ENCODE assay signal across 17 cellular contexts in the genomic region with DNA sequence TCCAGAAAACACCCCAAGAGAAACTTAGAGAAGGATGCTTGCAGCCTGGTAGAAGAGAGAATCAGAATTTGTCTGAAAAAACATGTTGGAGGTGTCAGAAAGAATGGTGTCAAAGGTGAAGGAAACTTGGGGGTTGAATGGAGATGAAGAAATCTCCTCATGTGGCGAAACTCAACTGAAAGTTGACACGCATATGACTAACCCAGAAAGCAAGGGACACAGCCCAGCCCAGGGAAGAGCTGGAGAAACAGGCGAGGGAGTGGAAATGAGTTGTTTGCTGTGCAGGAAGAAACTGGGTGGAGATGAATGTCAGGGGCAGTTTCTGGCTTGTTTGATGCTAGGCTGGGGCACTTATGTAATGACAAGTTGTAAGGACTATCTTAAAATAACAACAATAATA. TPM values are rescaled to one million over a fixed set of nuclear protein-coding genes. Genes with fewer than 3 reads are reported as not detected.
DNase-seq lines count a peak whose midpoint lies in the region; ATAC-seq, FAIRE-seq and TF ChIP-seq lines count a peak whose summit lies in the region.
"Had no signal": no experiment of that assay in that cellular context is flagged by ENCODE, and none has a peak within 500 bp of the region (broad histone marks: within the 10 kb centered on the region; RNA-seq: fewer than 3 reads in every experiment).

No MANE protein-coding gene starts in this region.

- H3K27ac Mint-ChIP-seq in naive B cell (peak overlapping the region; percentile 85 to 98 (median 95)), Calu3 (ENCODE audit: unreplicated experiment) (no peak overlapping the region)
- H3K27ac Mint-ChIP-seq: activated naive CD8-positive, alpha-beta T cell; endodermal cell had no signal

- CTCF ChIA-PET in K562 (lab: Yijun Ruan, JAX; ENCODE audit: low intra/inter-chr PET ratio) (no interaction called here), Calu3 (lab: Charles Lee) (no interaction called here)

- no peaks in the 10 kb centered on the region for H3K27me3 ChIP-seq in Loucy (ENCODE audit: insufficient read depth, low read length, poor library complexity, severe bottlenecking)
- H3K27me3 ChIP-seq in K562 (ENCODE audit: control insufficient read depth in 2 of 2, insufficient read depth in 2 of 2, low read length in 2 of 2), result no peaks in the 10 kb centered on the region
- H3K27me3 ChIP-seq: tibial nerve had no signal

- no peaks in the 10 kb centered on the region for H3K27me3 Mint-ChIP-seq in naive B cell
- H3K27me3 Mint-ChIP-seq in Calu3 (ENCODE audit: unreplicated experiment), result no peaks in the 10 kb centered on the region

- TF ChIP-seq EP300 in K562 (IDR thresholded peaks at IDR 0.05; ENCODE audit: low read length), result no peak

- H3K9me2 ChIP-seq in Loucy (replicated peaks; ENCODE audit: low read depth, low read length), result no peaks in the 10 kb centered on the region

- POLR2A ChIA-PET in K562 (lab: Yijun Ruan, JAX), result no interaction called here

- H3K9me3 Mint-ChIP-seq in naive B cell (peaks cover 0 to 4% (median 0%) of the 10 kb centered on the region in 7 donors), Calu3 (ENCODE audit: low read depth, unreplicated experiment) (no peaks in the 10 kb centered on the region)
- H3K9me3 Mint-ChIP-seq: endodermal cell had no signal

- no peak for TF ChIP-seq POLR2A in K562 (conservative IDR thresholded peaks at IDR 0.05)

- H3K79me2 ChIP-seq in Loucy (ENCODE audit: insufficient read depth, low read length), result no peaks in the 10 kb centered on the region
- no peaks in the 10 kb centered on the region for H3K79me2 ChIP-seq in K562 (ENCODE audit: control insufficient read depth, insufficient read depth, low read length)

- peaks cover 75 to 95% (median 87%) of the 10 kb centered on the region in 3 donors for H3K4me1 Mint-ChIP-seq in naive B cell
- H3K4me1 Mint-ChIP-seq in Calu3 (ENCODE audit: low read depth, unreplicated experiment), result peaks cover 38% of the 10 kb centered on the region
- H3K4me1 Mint-ChIP-seq: endodermal cell had no signal

- H3K9ac ChIP-seq in Loucy (ENCODE audit: low read depth, low read length, poor library complexity, severe bottlenecking) (peak overlapping the region; percentile 32), K562 (ENCODE audit: insufficient read depth in 1 of 2, low read depth in 2 of 2, low read length in 2 of 2) (no peak overlapping the region)

- H3K9me1 ChIP-seq in K562 (ENCODE audit: control insufficient read depth, insufficient read depth, low read length), result no peaks in the 10 kb centered on the region

- H3K4me2 ChIP-seq in Loucy (ENCODE audit: low read depth, low read length, poor library complexity, severe bottlenecking) (peak overlapping the region; percentile 41), K562 (ENCODE audit: insufficient read depth, low read length) (no peak overlapping the region)

- no peak overlapping the region for H2AFZ ChIP-seq in Loucy (ENCODE audit: low read length)
- 0 out of 2 replicates have a peak overlapping the region, but pooled peaks have one; percentile 56 for H2AFZ ChIP-seq in K562 (ENCODE audit: low read depth, low read length)

- no peaks in the 10 kb centered on the region for H3F3A ChIP-seq in Loucy (ENCODE audit: low read depth)

- no peak overlapping the region for H3K27ac ChIP-seq in K562 (ENCODE audit: extremely low read depth, low read depth, low read length)
- H3K27ac ChIP-seq: tibial nerve, VCaP had no signal

- no peak overlapping the region for H3K4me3 ChIP-seq in Loucy (ENCODE audit: low read length, poor library complexity, severe bottlenecking)
- H3K4me3 ChIP-seq in K562, result no peak overlapping the region
- H3K4me3 ChIP-seq: tibial nerve had no signal

- peak overlapping the region; percentile 37 to 92 (median 84) for H3K4me3 Mint-ChIP-seq in naive B cell
- no peak overlapping the region for H3K4me3 Mint-ChIP-seq in Calu3 (ENCODE audit: low read depth, unreplicated experiment)
- H3K4me3 Mint-ChIP-seq: activated naive CD8-positive, alpha-beta T cell; endodermal cell had no signal

- no peak for FAIRE-seq in K562 (lab: Jason Lieb, UNC)
- FAIRE-seq: islet of Langerhans had no signal

- no peak for ATAC-seq in K562
- no peak for ATAC-seq in naive B cell (ENCODE audit: low read depth in 2 of 2)

- in situ Hi-C loops in K562 (cut with MboI), result no loop called here

- peaks cover 0 to 7% of the 10 kb centered on the region in 2 donors for H3K36me3 Mint-ChIP-seq in naive B cell
- no peaks in the 10 kb centered on the region for H3K36me3 Mint-ChIP-seq in Calu3 (ENCODE audit: insufficient read depth, unreplicated experiment)

- intact Hi-C loops in K562 (cut with micrococcal nuclease), result no loop called here
- intact Hi-C loops in Calu3 (cut with micrococcal nuclease; ENCODE audit: unreplicated experiment), result no loop called here

- peaks cover 60% of the 10 kb centered on the region for H3K4me1 ChIP-seq in Loucy (ENCODE audit: insufficient read depth, low read length, poor library complexity, severe bottlenecking)
- H3K4me1 ChIP-seq in K562 (replicated peaks in 1 of 2; ENCODE audit: control insufficient read depth in 2 of 2, insufficient read depth in 2 of 2, low read length in 2 of 2), result peaks cover 11 to 22% of the 10 kb centered on the region in 2 experiments; a peak in 3 of 5 replicates

- H3K36me3 ChIP-seq in Loucy (ENCODE audit: insufficient read depth, low read length) (no peaks in the 10 kb centered on the region), K562 (ENCODE audit: control insufficient read depth, insufficient read depth, low read length) (no peaks in the 10 kb centered on the region)
- H3K36me3 ChIP-seq: tibial nerve had no signal

- WGBS in K562 (ENCODE audit: insufficient coverage, low coverage, missing lambda C conversion rate), result 20% methylated on average over 3 of the region's 3 CpGs

- no peaks in the 10 kb centered on the region for H3K9me3 ChIP-seq in Loucy (ENCODE audit: insufficient read depth, low read depth, low read length)
- no peaks in the 10 kb centered on the region for H3K9me3 ChIP-seq in K562 (replicated peaks; ENCODE audit: control insufficient read depth, insufficient read depth, low read depth, low read length)
- H3K9me3 ChIP-seq: tibial nerve had no signal

- H4K20me1 ChIP-seq in Loucy (ENCODE audit: insufficient read depth, low read length, poor library complexity, severe bottlenecking), result no peaks in the 10 kb centered on the region
- H4K20me1 ChIP-seq in K562 (replicated peaks; ENCODE audit: control insufficient read depth, insufficient read depth, low read length), result no peaks in the 10 kb centered on the region

- DNase-seq in EH (ENCODE audit: low read depth), result peak; percentile 35
- no peak for DNase-seq in K562 (ENCODE audit: extremely low read depth in 1 of 4, low spot score in 3 of 4)
- DNase-seq in naive B cell, result no peak
- no peak for DNase-seq in hippocampal formation (lab: John Stamatoyannopoulos, UW)
- no peak for DNase-seq in stimulated activated CD4-positive, alpha-beta T cell treated with anti-CD3 and anti-CD28 coated beads, Interleukin-4, amount 100 ng/mL, for 4 hours
- no peak for DNase-seq in Calu3
- no peak for DNase-seq in pons (ENCODE audit: low spot score)
- DNase-seq: DMS153; endodermal cell; NCI-H1694; occipital lobe; stimulated activated CD4-positive, alpha-beta T cell treated with anti-CD3 and anti-CD28 coated beads, Interleukin-2, amount 100 ng/mL, for 48 hours had no signal

- no peak for TF ChIP-seq CTCF in Loucy (conservative IDR thresholded peaks at IDR 0.05; ENCODE audit: low read length)
- no peak for TF ChIP-seq CTCF in K562 (IDR thresholded peaks at IDR 0.05 in 2 of 3, conservative IDR thresholded peaks at IDR 0.05 in 1 of 3; ENCODE audit: insufficient read depth in 2 of 3, low read depth in 1 of 3, low read length in 3 of 3)
- no peak for TF ChIP-seq CTCF in Calu3 (IDR thresholded peaks at IDR 0.05; ENCODE audit: unreplicated experiment)

- no peak for TF ChIP-seq RAD21 in K562 (CRISPR knock-in tag; conservative IDR thresholded peaks at IDR 0.05 in 1 of 2, IDR thresholded peaks at IDR 0.05 in 1 of 2)

- no TSS peak for BruUV-seq in K562 (replicated peaks; lab: Mats Ljungman, UMichigan)
- BruUV-seq in Calu3 (replicated peaks; lab: Mats Ljungman, UMichigan), result no TSS peak

TF ChIP-seq in K562, 482 proteins besides CTCF, POLR2A, EP300 and RAD21 (continues in another document):
- TF ChIP-seq CEBPB (tag; IDR thresholded peaks at IDR 0.05), result peak; percentile 50
- peak; percentile 36; the same call in 1 of the 2 replicates for TF ChIP-seq FOSL1 (tag; conservative IDR thresholded peaks at IDR 0.05)
- no peak for TF ChIP-seq KDM5B (IDR thresholded peaks at IDR 0.05; ENCODE audit: insufficient replicate concordance, low read depth, low read length)
- TF ChIP-seq SNRNP70 (optimal IDR thresholded peaks at IDR 0.05; ENCODE audit: low read depth, low read length), result no peak
- no peak for TF ChIP-seq U2AF2 (optimal IDR thresholded peaks at IDR 0.05; ENCODE audit: low read depth, low read length)
- no peak for TF ChIP-seq FOXK2 (conservative IDR thresholded peaks at IDR 0.05 in 1 of 2, IDR thresholded peaks at IDR 0.05 in 1 of 2; ENCODE audit: low read depth in 2 of 2)
- TF ChIP-seq FOXM1 (IDR thresholded peaks at IDR 0.05; ENCODE audit: low read depth), result no peak
- TF ChIP-seq FOXM1 (CRISPR knock-in tag; IDR thresholded peaks at IDR 0.05; ENCODE audit: low read depth), result no peak
- TF ChIP-seq CHD4 (IDR thresholded peaks at IDR 0.05; ENCODE audit: insufficient read depth, insufficient replicate concordance, low read depth, low read length, poor library complexity, severe bottlenecking), result no peak

RNA-seq across cellular contexts. Expression of a gene that starts 57.2 kb away (rescaled TPM):
- 21.7 and 52.3 TPM in 2 replicates for total RNA-seq in K562 (2011; cell fraction: chromatin; rRNA removed; ENCODE audit: low replicate concordance)
- 13.8 and 18.8 TPM in 2 replicates for total RNA-seq in K562 (2011; cell fraction: nucleolus; rRNA removed)
- total RNA-seq in K562 (2011; cell fraction: nucleoplasm; rRNA removed), result 19.1 and 23.8 TPM in 2 replicates
- total RNA-seq in K562 (2014; rRNA removed), result 6.9 and 10.0 TPM in 2 replicates
- total RNA-seq in K562 (2014; rRNA removed; fragmentation: Illumina TruSeq; extraction: Trizol), result 13.5 and 13.6 TPM in 2 replicates
- 8.4 and 9.8 TPM in 2 replicates for total RNA-seq in K562 (2015; rRNA removed; fragmentation: Illumina TruSeq; extraction: Trizol)
- total RNA-seq in K562 (2021), result 14.1 and 15.7 TPM in 2 replicates
- 23.6 and 26.3 TPM in 2 replicates for polyA plus RNA-seq in K562 (2011; rRNA removed)
- 6.3 and 13.7 TPM in 2 replicates for polyA plus RNA-seq in K562 (2011; cell fraction: cytosol; rRNA removed)
- polyA plus RNA-seq in K562 (2011; cell fraction: nucleus; rRNA removed), result 15.7 and 29.1 TPM in 2 replicates
- 11.4 and 15.1 TPM in 2 replicates for polyA plus RNA-seq in K562 (2012)
- polyA plus RNA-seq in K562 (2014; fragmentation: Illumina TruSeq; extraction: Trizol), result 11.5 and 12.0 TPM in 2 replicates
- 10 to 100 TPM; 14.0 to 16.4 TPM for polyA plus RNA-seq in K562 (2014; fragmentation: Nextera tagmentation; extraction: Ambion mirVana)
- polyA plus RNA-seq in K562 (2014; rRNA removed), result 12.9 and 14.7 TPM in 2 replicates
- 14.3 and 25.8 TPM in 2 replicates for polyA minus RNA-seq in K562 (2011; rRNA and poly(A)+ RNA removed)
- 2.7 and 7.8 TPM in 2 replicates for polyA minus RNA-seq in K562 (2011; cell fraction: cytosol; rRNA and poly(A)+ RNA removed)
- polyA minus RNA-seq in K562 (2011; cell fraction: nucleus; rRNA and poly(A)+ RNA removed), result 7.5 and 22.9 TPM in 2 replicates
- 100 to 1,000 TPM in 2 of 6 donors, 10 to 100 TPM in 4; 75.2 to 122 (median 90.8) TPM for polyA plus RNA-seq in naive B cell (ENCODE audit: low read depth in 6 of 6)
- total RNA-seq in Calu3 (2022), result 13.2 and 20.6 TPM in 2 replicates
